In genomic region chr22:43855431-43855830, GRCh38 we compare ENCODE assay signal across 18 cellular contexts. TPM values are rescaled to one million over a fixed set of nuclear protein-coding genes. Genes with fewer than 3 reads are reported as not detected.
DNase-seq lines count a peak whose midpoint lies in the region; ATAC-seq, FAIRE-seq and TF ChIP-seq lines count a peak whose summit lies in the region.
"Had no signal": no experiment of that assay in that cellular context is flagged by ENCODE, and none has a peak within 500 bp of the region (broad histone marks: within the 10 kb centered on the region; RNA-seq: fewer than 3 reads in every experiment).

No MANE protein-coding gene starts in this region.

- H3K4me1 ChIP-seq in SJCRH30: no peaks in the 10 kb centered on the region
- H3K4me1 ChIP-seq: A549, BE2C had no signal

- peaks cover 7% of the 10 kb centered on the region for H3K27me3 Mint-ChIP-seq in glutamatergic neuron (ENCODE audit: unreplicated experiment)

- H3K36me3 ChIP-seq in bronchial epithelial cell (ENCODE audit: control insufficient read depth, insufficient read depth, low read length) (no peaks in the 10 kb centered on the region), SJCRH30 (no peaks in the 10 kb centered on the region)
- H3K36me3 ChIP-seq: BE2C had no signal

- ATAC-seq in GM19023 (IDR thresholded peaks at IDR 0.05; ENCODE audit: unreplicated experiment): no peak
- ATAC-seq: A549 had no signal

- peaks cover 9% of the 10 kb centered on the region for H3K36me3 Mint-ChIP-seq in glutamatergic neuron (ENCODE audit: unreplicated experiment)

- TF ChIP-seq CTCF in bronchial epithelial cell (IDR thresholded peaks at IDR 0.05; ENCODE audit: insufficient read depth, low read length, severe bottlenecking): no peak
- TF ChIP-seq CTCF in glutamatergic neuron (IDR thresholded peaks at IDR 0.05; ENCODE audit: partially characterized antibody, unreplicated experiment): no peak

- DNase-seq in bronchial epithelial cell (ENCODE audit: low read depth) (no peak), glutamatergic neuron (peak; percentile 4), posterior vena cava (ENCODE audit: low spot score) (peak; percentile 38), SJCRH30 (no peak), SIG-M5 (lab: John Stamatoyannopoulos, UW) (no peak)
- DNase-seq: BE2C; CD4-positive, alpha-beta memory T cell; DMS79; HCEC 1CT; HFFc6 had no signal

- H3K4me3 ChIP-seq in bronchial epithelial cell (ENCODE audit: low read depth, low read length): no peak overlapping the region
- H3K4me3 ChIP-seq in SJCRH30: no peak overlapping the region
- H3K4me3 ChIP-seq: A549 had no signal

- H3K27me3 ChIP-seq in bronchial epithelial cell (ENCODE audit: control insufficient read depth, insufficient read depth, low read length): peaks cover under 1% of the 10 kb centered on the region
- no peaks in the 10 kb centered on the region for H3K27me3 ChIP-seq in SJCRH30
- H3K27me3 ChIP-seq: BE2C had no signal

- intact Hi-C loops in posterior vena cava (cut with DNase I): no loop called here

- peaks cover 5% of the 10 kb centered on the region for H3K9me3 Mint-ChIP-seq in glutamatergic neuron (ENCODE audit: unreplicated experiment)

- no peak overlapping the region for H3K27ac ChIP-seq in SJCRH30
- H3K27ac ChIP-seq: A549, C4-2B, HL-60 had no signal

- H3K9me3 ChIP-seq in SJCRH30 (replicated peaks): no peaks in the 10 kb centered on the region
- H3K9me3 ChIP-seq: A549, BE2C had no signal

- H3K27ac Mint-ChIP-seq in glutamatergic neuron (ENCODE audit: unreplicated experiment): no peak overlapping the region
- H3K27ac Mint-ChIP-seq: CD4-positive, alpha-beta memory T cell; HFFc6 had no signal

- peaks cover 34% of the 10 kb centered on the region for H3K4me1 Mint-ChIP-seq in glutamatergic neuron (ENCODE audit: low read depth, unreplicated experiment)
- H3K4me1 Mint-ChIP-seq: CD4-positive, alpha-beta memory T cell had no signal

- H3K4me3 Mint-ChIP-seq in glutamatergic neuron (ENCODE audit: unreplicated experiment): no peak overlapping the region
- H3K4me3 Mint-ChIP-seq: CD4-positive, alpha-beta memory T cell; HFFc6 had no signal

- FAIRE-seq in bronchial epithelial cell (lab: Jason Lieb, UNC): peak; percentile 7
- FAIRE-seq: A549, G401.6, GM12892, GM19239, H1 had no signal

RNA-seq across cellular contexts. Expression of gene SULT4A1, which starts 6.9 kb away (rescaled TPM):
- total RNA-seq in bronchial epithelial cell: under 0.01 TPM in 2 replicates
- total RNA-seq in glutamatergic neuron (ENCODE audit: unreplicated experiment): 79.5 TPM
- total RNA-seq in posterior vena cava: not detected
- total RNA-seq in SJCRH30 (2014; rRNA removed; shearing (Covaris generic)): not detected in 2 replicates
- total RNA-seq: CD4-positive, alpha-beta memory T cell; HFFc6 had no signal

RNA-seq across cellular contexts. Expression of gene PNPLA5, which starts 36.4 kb away (rescaled TPM):
- total RNA-seq in bronchial epithelial cell (not detected in 2 replicates), glutamatergic neuron (ENCODE audit: unreplicated experiment) (not detected), posterior vena cava (not detected)
- total RNA-seq in SJCRH30 (2014; rRNA removed; shearing (Covaris generic)): not detected in 2 replicates
- total RNA-seq: CD4-positive, alpha-beta memory T cell; HFFc6 had no signal

RNA-seq across cellular contexts. Expression of gene EFCAB6, which starts 43.3 kb away (rescaled TPM):
- total RNA-seq in bronchial epithelial cell (0.26 and 0.64 TPM in 2 replicates), glutamatergic neuron (ENCODE audit: unreplicated experiment) (0.96 TPM), posterior vena cava (1 to 10 TPM; 1.7 to 2.0 TPM)
- not detected in 2 replicates for total RNA-seq in SJCRH30 (2014; rRNA removed; shearing (Covaris generic))

Comparison
In these comparisons a context has a peak if more than half of its experiments do, and no peak if none do; other contexts are left out.
1. DNase-seq: peak in glutamatergic neuron (single experiment) and posterior vena cava (single experiment); none in bronchial epithelial cell (single experiment), SJCRH30 (0 of 2) and SIG-M5 (single experiment).
2. RNA of gene SULT4A1, which starts 6.9 kb away (total RNA-seq): 79.5 TPM in glutamatergic neuron (single experiment); not detected in posterior vena cava, under 0.01 TPM in bronchial epithelial cell and not detected in SJCRH30; every median in the first group is over 10 times any median in the second.